Comparison of ENCODE assay signal across 15 cellular contexts in the genomic region with DNA sequence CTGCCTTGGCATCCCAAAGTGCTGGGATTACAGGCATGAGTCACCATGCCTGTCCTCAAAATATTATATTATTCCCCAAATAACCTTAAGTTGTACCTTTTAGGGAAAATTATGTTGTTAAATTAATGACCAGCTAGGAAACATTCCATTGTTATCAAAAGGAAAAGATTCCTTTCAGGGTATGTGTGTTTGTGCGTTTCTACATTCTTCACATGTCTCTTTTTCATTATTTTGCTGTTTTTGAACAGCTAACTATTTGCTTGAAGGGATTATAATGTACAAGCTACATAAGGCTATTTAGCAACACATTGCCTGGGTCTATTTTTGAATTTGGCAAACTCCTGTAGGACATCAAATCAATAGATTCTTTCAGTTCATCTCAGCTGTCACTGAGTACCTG. TPM values are rescaled to one million over a fixed set of nuclear protein-coding genes. Genes with fewer than 3 reads are reported as not detected.
A peak's percentile ranks its signal among the peaks of the same experiment; 100 is the strongest.
DNase-seq lines count a peak whose midpoint lies in the region; ATAC-seq and TF ChIP-seq lines count a peak whose summit lies in the region.
"Had no signal": no experiment of that assay in that cellular context is flagged by ENCODE, and none has a peak within 500 bp of the region (broad histone marks: within the 10 kb centered on the region; RNA-seq: fewer than 3 reads in every experiment).

No MANE protein-coding gene starts in this region.

- H3K79me2 ChIP-seq in neural progenitor cell (ENCODE audit: low read depth): no peaks in the 10 kb centered on the region

- H3K4me1 ChIP-seq in ascending aorta (peaks cover 3 to 19% of the 10 kb centered on the region in 2 donors), neural progenitor cell (peaks cover 14% of the 10 kb centered on the region), thoracic aorta (ENCODE audit: control insufficient read depth in 1 of 2, low read depth in 2 of 2) (peaks cover 13 to 30% of the 10 kb centered on the region in 2 donors), right lobe of liver (no peaks in the 10 kb centered on the region), gastrocnemius medialis (no peaks in the 10 kb centered on the region)
- H3K4me1 ChIP-seq: BLaER1 treated with 17β-estradiol and CSF1 and Interleukin-3, amounts not matched to agents 10 nM and 100 nM; HAP-1 had no signal

- H3K27ac Mint-ChIP-seq in neural progenitor cell: peak overlapping the region; percentile 27
- H3K27ac Mint-ChIP-seq: CD4-positive, CD25-positive, alpha-beta regulatory T cell had no signal

- H3K27me3 ChIP-seq in ascending aorta (no peaks in the 10 kb centered on the region), neural progenitor cell (no peaks in the 10 kb centered on the region), thoracic aorta (replicated peaks; ENCODE audit: insufficient read depth) (no peaks in the 10 kb centered on the region), right lobe of liver (no peaks in the 10 kb centered on the region), gastrocnemius medialis (no peaks in the 10 kb centered on the region)
- H3K27me3 ChIP-seq: BLaER1 treated with 17β-estradiol and CSF1 and Interleukin-3, amounts not matched to agents 10 nM and 100 nM had no signal

- 26% methylated on average over 1 of the region's 1 CpG for WGBS in right lobe of liver (ENCODE audit: insufficient coverage, low coverage, low lambda C conversion rate, missing lambda C conversion rate)

- H3F3A ChIP-seq in neural progenitor cell (ENCODE audit: low read depth): peaks cover 3% of the 10 kb centered on the region

- DNase-seq in ascending aorta (ENCODE audit: low spot score in 2 of 2): no peak
- peak; percentile 30 for DNase-seq in fibroblast of pulmonary artery (ENCODE audit: low read depth)
- no peak for DNase-seq in neural progenitor cell (ENCODE audit: low spot score)
- DNase-seq in thoracic aorta (ENCODE audit: low spot score): no peak
- DNase-seq in right lobe of liver: no peak
- DNase-seq in gastrocnemius medialis: no peak
- DNase-seq: ACHN; CD4-positive, CD25-positive, alpha-beta regulatory T cell; DMS153; DMS79 treated with DMSO at 0.1 percent for 48 hours; EL had no signal

- ATAC-seq in thoracic aorta (ENCODE audit: insufficient number of reproducible peaks, low FRiP score, low read depth) (peak; percentile 11), right lobe of liver (no peak), gastrocnemius medialis (no peak), GM21737 (IDR thresholded peaks at IDR 0.05; ENCODE audit: unreplicated experiment) (no peak), GM21619 (IDR thresholded peaks at IDR 0.05; ENCODE audit: unreplicated experiment) (no peak)

- H3K9me3 Mint-ChIP-seq in neural progenitor cell: no peaks in the 10 kb centered on the region

- in situ Hi-C loops in gastrocnemius medialis (cut with MboI; ENCODE audit: low sequenced_read_pairs in 4 of 4): no loop called here

- no peak overlapping the region for H3K9ac ChIP-seq in neural progenitor cell
- H3K9ac ChIP-seq: BLaER1 treated with 17β-estradiol and CSF1 and Interleukin-3, amounts not matched to agents 10 nM and 100 nM had no signal

- H3K9me3 ChIP-seq in ascending aorta (no peaks in the 10 kb centered on the region), neural progenitor cell (ENCODE audit: low read depth) (no peaks in the 10 kb centered on the region), thoracic aorta (no peaks in the 10 kb centered on the region), right lobe of liver (no peaks in the 10 kb centered on the region), gastrocnemius medialis (no peaks in the 10 kb centered on the region)
- H3K9me3 ChIP-seq: BLaER1 treated with 17β-estradiol and CSF1 and Interleukin-3, amounts not matched to agents 10 nM and 100 nM; HAP-1 had no signal

- no peaks in the 10 kb centered on the region for H3K36me3 Mint-ChIP-seq in neural progenitor cell
- H3K36me3 Mint-ChIP-seq: CD4-positive, CD25-positive, alpha-beta regulatory T cell had no signal

- H3K4me3 Mint-ChIP-seq in neural progenitor cell: no peak overlapping the region
- H3K4me3 Mint-ChIP-seq: CD4-positive, CD25-positive, alpha-beta regulatory T cell had no signal

- TF ChIP-seq CTCF in ascending aorta (IDR thresholded peaks at IDR 0.05) (no peak), fibroblast of pulmonary artery (IDR thresholded peaks at IDR 0.05; ENCODE audit: low read length, missing control alignments) (no peak), neural progenitor cell (IDR thresholded peaks at IDR 0.05) (no peak), thoracic aorta (IDR thresholded peaks at IDR 0.05) (no peak), right lobe of liver (IDR thresholded peaks at IDR 0.05) (no peak), gastrocnemius medialis (IDR thresholded peaks at IDR 0.05 in 4 of 5, conservative IDR thresholded peaks at IDR 0.05 in 1 of 5) (no peak)

- H3K36me3 ChIP-seq in ascending aorta: no peaks in the 10 kb centered on the region
- H3K36me3 ChIP-seq in neural progenitor cell: no peaks in the 10 kb centered on the region
- H3K36me3 ChIP-seq in thoracic aorta: no peaks in the 10 kb centered on the region
- H3K36me3 ChIP-seq in right lobe of liver: no peaks in the 10 kb centered on the region
- H3K36me3 ChIP-seq in gastrocnemius medialis: no peaks in the 10 kb centered on the region
- H3K36me3 ChIP-seq: BLaER1 treated with 17β-estradiol and CSF1 and Interleukin-3, amounts not matched to agents 10 nM and 100 nM; HAP-1 had no signal

- H3K4me3 ChIP-seq in ascending aorta (no peak overlapping the region), fibroblast of pulmonary artery (replicated peaks; ENCODE audit: low read depth, low read length) (no peak overlapping the region), neural progenitor cell (no peak overlapping the region), thoracic aorta (no peak overlapping the region), right lobe of liver (no peak overlapping the region), gastrocnemius medialis (no peak overlapping the region)
- H3K4me3 ChIP-seq: BLaER1 treated with 17β-estradiol and CSF1 and Interleukin-3, amounts not matched to agents 10 nM and 100 nM; HAP-1 had no signal

- H2AFZ ChIP-seq in neural progenitor cell (replicated peaks): no peak overlapping the region

- H3K27me3 Mint-ChIP-seq in neural progenitor cell (ENCODE audit: insufficient read depth, low read depth): no peaks in the 10 kb centered on the region
- H3K27me3 Mint-ChIP-seq: CD4-positive, CD25-positive, alpha-beta regulatory T cell had no signal

- intact Hi-C loops in ascending aorta (cut with DNase I) (loop anchor here (2.0 to 5.0 kb wide), 2 partner anchors 55 to 56 kb away; no protein-coding TSS in a partner anchor), right lobe of liver (cut with DNase I) (loop anchor here in 1 of 2 donors (5.0 kb wide), 1 partner anchor 130 kb away; no protein-coding TSS in a partner anchor), gastrocnemius medialis (cut with DNase I; ENCODE audit: low total_unique reads) (no loop called here)

- H3K27ac ChIP-seq in ascending aorta (peak overlapping the region; percentile 48 to 75), neural progenitor cell (no peak overlapping the region), thoracic aorta (peak overlapping the region; percentile 65 to 67), right lobe of liver (no peak overlapping the region), gastrocnemius medialis (no peak overlapping the region)
- H3K27ac ChIP-seq: BLaER1 treated with 17β-estradiol and CSF1 and Interleukin-3, amounts not matched to agents 10 nM and 100 nM had no signal

- peaks cover 14% of the 10 kb centered on the region for H3K4me1 Mint-ChIP-seq in neural progenitor cell
- H3K4me1 Mint-ChIP-seq: CD4-positive, CD25-positive, alpha-beta regulatory T cell had no signal

- H3K4me2 ChIP-seq in neural progenitor cell: no peak overlapping the region
- H3K4me2 ChIP-seq: BLaER1 treated with 17β-estradiol and CSF1 and Interleukin-3, amounts not matched to agents 10 nM and 100 nM had no signal

- TF ChIP-seq POLR2A in right lobe of liver (IDR thresholded peaks at IDR 0.05): no peak
- no peak for TF ChIP-seq POLR2A in gastrocnemius medialis (IDR thresholded peaks at IDR 0.05)

- no peaks in the 10 kb centered on the region for H4K20me1 ChIP-seq in neural progenitor cell (ENCODE audit: low read depth)
- H4K20me1 ChIP-seq: BLaER1 treated with 17β-estradiol and CSF1 and Interleukin-3, amounts not matched to agents 10 nM and 100 nM had no signal

RNA-seq across cellular contexts. Expression of gene GJA1, which starts 57.1 kb away (rescaled TPM):
- total RNA-seq in ascending aorta: 85.0 TPM
- 498 and 622 TPM in 2 replicates for total RNA-seq in neural progenitor cell (ENCODE audit: low replicate concordance)
- total RNA-seq in thoracic aorta: 100 to 1,000 TPM; 199 to 281 TPM
- 1 to 10 TPM in 5 of 6 experiments, under 1 TPM in 1; 0.64 to 7.5 (median 2.0) TPM for total RNA-seq in right lobe of liver
- 10 to 100 TPM in 1 of 4 donors, 1 to 10 TPM in 3; 6.8 to 10.8 (median 9.2) TPM for total RNA-seq in gastrocnemius medialis
- total RNA-seq: CD4-positive, CD25-positive, alpha-beta regulatory T cell had no signal

Comparison
In these comparisons a context has a peak if more than half of its experiments do, and no peak if none do; other contexts are left out.
1. H3K27ac ChIP-seq: peak in ascending aorta (2 of 2) and thoracic aorta (2 of 2); none in neural progenitor cell (single experiment), right lobe of liver (0 of 3) and gastrocnemius medialis (0 of 4).